19 cellular contexts compared by ENCODE assay signal in genomic region chr2:85951351-85952067, GRCh38.
DNase-seq lines count a peak whose midpoint lies in the region; ATAC-seq and TF ChIP-seq lines count a peak whose summit lies in the region.
"Had no signal": no experiment of that assay in that cellular context is flagged by ENCODE, and none has a peak within 500 bp of the region (broad histone marks: within the 10 kb centered on the region; RNA-seq: fewer than 3 reads in every experiment).

No MANE protein-coding gene starts in this region.

- no peak overlapping the region for H2BK20ac ChIP-seq in IMR-90 (ENCODE audit: low read depth, low read length)

- intact Hi-C loops in IMR-90 (cut with micrococcal nuclease) = no loop called here
- intact Hi-C loops in Calu3 (cut with micrococcal nuclease; ENCODE audit: unreplicated experiment) = loop anchor here (2.0 kb wide), 1 partner anchor 59 kb away; no protein-coding TSS in a partner anchor

- no peak for TF ChIP-seq RAD21 in IMR-90 (IDR thresholded peaks at IDR 0.05; ENCODE audit: low read length)

- H2AK9ac ChIP-seq in IMR-90 (replicated peaks; ENCODE audit: low read depth, low read length, poor library complexity) = no peak overlapping the region

- CTCF ChIA-PET in IMR-90 (lab: Yijun Ruan, JAX) = no interaction called here
- CTCF ChIA-PET in Calu3 (lab: Charles Lee) = no interaction called here

- in situ Hi-C loops in IMR-90 (cut with MboI; ENCODE audit: low sequenced_read_pairs) = no loop called here

- no peaks in the 10 kb centered on the region for H3K27me3 Mint-ChIP-seq in Calu3 (ENCODE audit: unreplicated experiment)
- H3K27me3 Mint-ChIP-seq: stimulated activated naive CD8-positive, alpha-beta T cell treated with anti-CD3 and anti-CD28 coated beads, Interleukin-15, amount 100 ng/mL, for 72 hours; T-cell had no signal

- H4K91ac ChIP-seq in IMR-90 (ENCODE audit: insufficient read depth, low read depth, low read length) = no peak overlapping the region

- no peaks in the 10 kb centered on the region for H3K79me2 ChIP-seq in hepatocyte

- peaks cover 4% of the 10 kb centered on the region; the same call in 1 of the 2 replicates for H3K9me1 ChIP-seq in IMR-90 (ENCODE audit: insufficient read depth, low read length)

- H3K4me3 Mint-ChIP-seq in stimulated activated effector memory CD8-positive, alpha-beta T cell treated with anti-CD3 and anti-CD28 coated beads, Interleukin-12 subunit alpha, Interleukin-12 subunit beta, amount 100 ng/mL, for 72 hours = no peak overlapping the region
- no peak overlapping the region for H3K4me3 Mint-ChIP-seq in Calu3 (ENCODE audit: low read depth, unreplicated experiment)
- H3K4me3 Mint-ChIP-seq: activated CD4-positive, alpha-beta T cell treated with anti-CD3 and anti-CD28 coated beads, Interleukin-2, amount 10 ng/mL, durations not matched to agents 7 days and 5 days; stimulated activated naive CD8-positive, alpha-beta T cell treated with anti-CD3 and anti-CD28 coated beads, Interleukin-15, amount 100 ng/mL, for 72 hours; T-cell had no signal

- no peaks in the 10 kb centered on the region for H3K36me3 Mint-ChIP-seq in stimulated activated effector memory CD8-positive, alpha-beta T cell treated with anti-CD3 and anti-CD28 coated beads, Interleukin-12 subunit alpha, Interleukin-12 subunit beta, amount 100 ng/mL, for 72 hours
- no peaks in the 10 kb centered on the region for H3K36me3 Mint-ChIP-seq in Calu3 (ENCODE audit: insufficient read depth, unreplicated experiment)
- H3K36me3 Mint-ChIP-seq: T-cell had no signal

- H3K79me1 ChIP-seq in IMR-90 (ENCODE audit: low read depth in 1 of 2, low read length in 2 of 2) = no peaks in the 10 kb centered on the region; a peak in 1 of 4 replicates

- TF ChIP-seq CTCF in IMR-90 (conservative IDR thresholded peaks at IDR 0.05; ENCODE audit: low read depth, low read length) = no peak
- no peak for TF ChIP-seq CTCF in hepatocyte (IDR thresholded peaks at IDR 0.05; ENCODE audit: poor library complexity)
- TF ChIP-seq CTCF in Calu3 (IDR thresholded peaks at IDR 0.05; ENCODE audit: unreplicated experiment) = no peak

- peaks cover 10% of the 10 kb centered on the region for H3K9me3 Mint-ChIP-seq in stimulated activated effector memory CD8-positive, alpha-beta T cell treated with anti-CD3 and anti-CD28 coated beads, Interleukin-12 subunit alpha, Interleukin-12 subunit beta, amount 100 ng/mL, for 72 hours
- peaks cover 3% of the 10 kb centered on the region for H3K9me3 Mint-ChIP-seq in Calu3 (ENCODE audit: low read depth, unreplicated experiment)

- H2BK5ac ChIP-seq in IMR-90 (ENCODE audit: low read depth, low read length, poor library complexity, severe bottlenecking) = no peak overlapping the region

- H3K9ac ChIP-seq in IMR-90 (ENCODE audit: low read depth, low read length) = no peak overlapping the region

- H3K4me1 ChIP-seq in IMR-90 (ENCODE audit: control insufficient read depth, insufficient read depth, low read length) (no peaks in the 10 kb centered on the region), hepatocyte (ENCODE audit: insufficient read depth) (peaks cover 20% of the 10 kb centered on the region)

- H4K8ac ChIP-seq in IMR-90 (ENCODE audit: low read depth in 2 of 2, low read length in 2 of 2) = no peak overlapping the region

- no peaks in the 10 kb centered on the region for H3K9me2 ChIP-seq in hepatocyte (replicated peaks; ENCODE audit: insufficient read depth)

- no peaks in the 10 kb centered on the region for H3K36me3 ChIP-seq in IMR-90 (ENCODE audit: control insufficient read depth, insufficient read depth, low read length)
- no peaks in the 10 kb centered on the region for H3K36me3 ChIP-seq in hepatocyte (replicated peaks; ENCODE audit: insufficient read depth, low read depth)
- H3K36me3 ChIP-seq: transverse colon had no signal

- no TSS peak for BruUV-seq in IMR-90 (replicated peaks; lab: Mats Ljungman, UMichigan)
- BruUV-seq in Calu3 (replicated peaks; lab: Mats Ljungman, UMichigan) = no TSS peak

- dilution Hi-C loops in IMR-90 (cut with HindIII; ENCODE audit: low sequenced_read_pairs, unreplicated experiment) = no loop called here

- H4K20me1 ChIP-seq in IMR-90 (ENCODE audit: insufficient read depth, low read length) (no peaks in the 10 kb centered on the region), hepatocyte (ENCODE audit: insufficient read depth, poor library complexity, severe bottlenecking) (no peaks in the 10 kb centered on the region)

- no peak overlapping the region for H3K4me2 ChIP-seq in IMR-90 (ENCODE audit: low read depth, low read length)
- H3K4me2 ChIP-seq in hepatocyte = no peak overlapping the region

- H3K27ac ChIP-seq in IMR-90 (ENCODE audit: insufficient read depth, low read length) = no peak overlapping the region
- peak overlapping the region; percentile 87 for H3K27ac ChIP-seq in hepatocyte
- H3K27ac ChIP-seq: transverse colon had no signal

- H3K23ac ChIP-seq in IMR-90 (ENCODE audit: low read depth, low read length) = no peak overlapping the region

- POLR2A ChIA-PET in IMR-90 (lab: Charles Lee; ENCODE audit: unreplicated experiment) = no interaction called here

- H2AK5ac ChIP-seq in IMR-90 (ENCODE audit: low read depth, low read length) = no peak overlapping the region

- H3K9me3 ChIP-seq in IMR-90 (ENCODE audit: control insufficient read depth, insufficient read depth, low read length) = peaks cover 4% of the 10 kb centered on the region
- no peaks in the 10 kb centered on the region for H3K9me3 ChIP-seq in hepatocyte (ENCODE audit: low read depth)
- H3K9me3 ChIP-seq: body of pancreas had no signal

- H3K56ac ChIP-seq in IMR-90 (ENCODE audit: extremely low read depth, insufficient read depth, low read length) = no peak overlapping the region

- no peak for ATAC-seq in IMR-90 (ENCODE audit: low read depth)
- no peak for ATAC-seq in stimulated activated effector memory CD8-positive, alpha-beta T cell treated with anti-CD3 and anti-CD28 coated beads, Interleukin-12 subunit alpha, Interleukin-12 subunit beta, amount 100 ng/mL, for 72 hours
- no peak for ATAC-seq in GM19351 (IDR thresholded peaks at IDR 0.05; ENCODE audit: unreplicated experiment)
- ATAC-seq: body of pancreas; stimulated activated naive CD8-positive, alpha-beta T cell treated with anti-CD3 and anti-CD28 coated beads, Interleukin-15, amount 100 ng/mL, for 72 hours; T-cell had no signal

- peaks cover 25% of the 10 kb centered on the region for H3K27me3 ChIP-seq in IMR-90 (ENCODE audit: control insufficient read depth, insufficient read depth, low read length)
- H3K27me3 ChIP-seq in hepatocyte = no peaks in the 10 kb centered on the region
- H3K27me3 ChIP-seq: body of pancreas, transverse colon had no signal

- no peak overlapping the region for H2BK120ac ChIP-seq in IMR-90 (ENCODE audit: low read depth, low read length)

- DNase-seq in IMR-90 (no peak), NOMO-1 treated with DMSO at 0.1 percent for 48 hours (lab: John Stamatoyannopoulos, UW; ENCODE audit: unreplicated experiment) (peak; percentile 38), hepatocyte (ENCODE audit: low spot score) (peak; percentile 40), HUDEP-2 (lab: John Stamatoyannopoulos, UW; ENCODE audit: unreplicated experiment in 76 of 76) (no peak), Calu3 (no peak)
- no peak for DNase-seq in stimulated activated effector memory CD8-positive, alpha-beta T cell treated with anti-CD3 and anti-CD28 coated beads, Interleukin-12 subunit alpha, Interleukin-12 subunit beta, amount 100 ng/mL, for 72 hours (ENCODE audit: low spot score in 2 of 2)
- DNase-seq: activated CD4-positive, alpha-beta T cell treated with anti-CD3 and anti-CD28 coated beads, Interleukin-2, amount 10 ng/mL, durations not matched to agents 7 days and 5 days; activated CD8-positive, alpha-beta memory T cell treated with anti-CD3 and anti-CD28 coated beads, Interleukin-2, amount 50 U/mL, for 4 hours; body of pancreas; EL; NCI-H1092 treated with DMSO at 0.1 percent for 48 hours; NCI-H2081 treated with DMSO at 0.1 percent for 48 hours; NCI-H524; stimulated activated CD4-positive, alpha-beta T cell treated with anti-CD3 and anti-CD28 coated beads, Interleukin-4, amount 100 ng/mL, for 1 hour; stimulated activated naive CD8-positive, alpha-beta T cell treated with anti-CD3 and anti-CD28 coated beads, Interleukin-15, amount 100 ng/mL, for 72 hours; T-cell; transverse colon had no signal

- no peak overlapping the region for H3K4ac ChIP-seq in IMR-90 (ENCODE audit: low read depth, low read length)

- H3K27ac Mint-ChIP-seq in stimulated activated effector memory CD8-positive, alpha-beta T cell treated with anti-CD3 and anti-CD28 coated beads, Interleukin-12 subunit alpha, Interleukin-12 subunit beta, amount 100 ng/mL, for 72 hours = peak overlapping the region; percentile 29
- H3K27ac Mint-ChIP-seq in Calu3 (ENCODE audit: unreplicated experiment) = no peak overlapping the region
- H3K27ac Mint-ChIP-seq: activated CD4-positive, alpha-beta T cell treated with anti-CD3 and anti-CD28 coated beads, Interleukin-2, amount 10 ng/mL, durations not matched to agents 7 days and 5 days; activated T-helper 2 cell treated with anti-CD3 and anti-CD28 coated beads, Interferon-gamma antibody, Interleukin-2, Interleukin-4, amounts not matched to agents 10 μg/mL and 5 μg/mL and 100 μg/mL, durations not matched to agents 14 hours and 24 hours and 36 hours; stimulated activated naive CD8-positive, alpha-beta T cell treated with anti-CD3 and anti-CD28 coated beads, Interleukin-15, amount 100 ng/mL, for 72 hours; T-cell had no signal

- WGBS in IMR-90 (ENCODE audit: extremely low coverage in 2 of 2, insufficient read length in 1 of 2), 2 experiments = 62% methylated on average over 3 of the region's 11 CpGs; no CpG with 5 or more reads in 1 of the 2 experiments
- WGBS in hepatocyte (ENCODE audit: low lambda C conversion rate, missing lambda C conversion rate) = 77% methylated on average over 11 of the region's 11 CpGs

- no peak for TF ChIP-seq POLR2A in IMR-90 (IDR thresholded peaks at IDR 0.05; ENCODE audit: low read depth, low read length)

- H3K4me3 ChIP-seq in IMR-90 (ENCODE audit: insufficient read depth, low read depth, low read length) (no peak overlapping the region), hepatocyte (no peak overlapping the region)
- H3K4me3 ChIP-seq: body of pancreas, transverse colon had no signal

- H4K5ac ChIP-seq in IMR-90 (ENCODE audit: low read depth, low read length) = no peak overlapping the region

- no peak overlapping the region for H3K18ac ChIP-seq in IMR-90 (ENCODE audit: low read depth, low read length)

- no peak overlapping the region for H2BK15ac ChIP-seq in IMR-90 (ENCODE audit: low read depth, low read length)

- peaks cover 11% of the 10 kb centered on the region for H3K4me1 Mint-ChIP-seq in stimulated activated effector memory CD8-positive, alpha-beta T cell treated with anti-CD3 and anti-CD28 coated beads, Interleukin-12 subunit alpha, Interleukin-12 subunit beta, amount 100 ng/mL, for 72 hours
- H3K4me1 Mint-ChIP-seq in Calu3 (ENCODE audit: low read depth, unreplicated experiment) = peaks cover 47% of the 10 kb centered on the region
- H3K4me1 Mint-ChIP-seq: stimulated activated naive CD8-positive, alpha-beta T cell treated with anti-CD3 and anti-CD28 coated beads, Interleukin-15, amount 100 ng/mL, for 72 hours had no signal

- H2AFZ ChIP-seq in IMR-90 (replicated peaks; ENCODE audit: low read length, poor library complexity) (no peak overlapping the region), hepatocyte (no peak overlapping the region)

- no peak overlapping the region for H3K14ac ChIP-seq in IMR-90 (replicated peaks; ENCODE audit: low read depth, low read length)

TF ChIP-seq in IMR-90, 13 proteins besides CTCF, POLR2A, EP300 and RAD21 (continues in another document):
- no peak for TF ChIP-seq MAZ (IDR thresholded peaks at IDR 0.05; ENCODE audit: borderline replicate concordance, low read depth, low read length)

Comparison
In these comparisons a context has a peak if more than half of its experiments do, and no peak if none do; other contexts are left out.
1. DNase-seq: peak in NOMO-1 treated with DMSO at 0.1 percent for 48 hours (single experiment) and hepatocyte (single experiment); none in IMR-90 (single experiment), stimulated activated effector memory CD8-positive, alpha-beta T cell treated with anti-CD3 and anti-CD28 coated beads, Interleukin-12 subunit alpha, Interleukin-12 subunit beta, amount 100 ng/mL, for 72 hours (0 of 2), HUDEP-2 (0 of 76) and Calu3 (single experiment).